10 cellular contexts compared by ENCODE assay signal in genomic region chr3:100399341-100400071, GRCh38. TPM values are rescaled to one million over a fixed set of nuclear protein-coding genes. Genes with fewer than 3 reads are reported as not detected.
A peak's percentile ranks its signal among the peaks of the same experiment; 100 is the strongest.
DNase-seq lines count a peak whose midpoint lies in the region; ATAC-seq, FAIRE-seq and TF ChIP-seq lines count a peak whose summit lies in the region.
"Had no signal": no experiment of that assay in that cellular context is flagged by ENCODE, and none has a peak within 500 bp of the region (broad histone marks: within the 10 kb centered on the region; RNA-seq: fewer than 3 reads in every experiment).

No MANE protein-coding gene starts in this region.

- 40 to 44% methylated on average over 9 of the region's 9 CpGs for WGBS in testis, 2 donors

- H3K9me3 Mint-ChIP-seq in T-helper 2 cell treated with Interferon-gamma antibody and Interleukin-4, amounts not matched to agents 5 μg/mL and 100 μg/mL, for 36 hours = peaks cover 3% of the 10 kb centered on the region
- peaks cover 3% of the 10 kb centered on the region for H3K9me3 Mint-ChIP-seq in activated T-helper 2 cell treated with anti-CD3 and anti-CD28 coated beads, Interferon-gamma antibody, Interleukin-2, Interleukin-4, amounts not matched to agents 10 μg/mL and 5 μg/mL and 100 μg/mL, durations not matched to agents 14 hours and 24 hours and 36 hours

- H3K9me3 ChIP-seq in kidney (ENCODE audit: control insufficient read depth in 1 of 2, low read length in 2 of 2) (no peaks in the 10 kb centered on the region), testis (no peaks in the 10 kb centered on the region)

- peak overlapping the region; percentile 84 to 93 for H3K9ac ChIP-seq in kidney (ENCODE audit: low read length in 2 of 2)

- intact Hi-C loops in activated T-helper 2 cell treated with anti-CD3 and anti-CD28 coated beads, Interferon-gamma antibody, Interleukin-2, Interleukin-4, amounts not matched to agents 10 μg/mL and 5 μg/mL and 100 μg/mL, durations not matched to agents 14 hours and 24 hours and 36 hours (cut with micrococcal nuclease) = loop anchor here (2.0 to 10.0 kb wide), 9 partner anchors 82 to 1845 kb away; partner anchors contain the start of genes PCNP and ZBTB11
- intact Hi-C loops in kidney (cut with DNase I) = no loop called here
- intact Hi-C loops in testis (cut with DNase I; ENCODE audit: low total_unique reads) = no loop called here

- peaks cover 14% of the 10 kb centered on the region for H3K36me3 Mint-ChIP-seq in T-helper 2 cell treated with Interferon-gamma antibody and Interleukin-4, amounts not matched to agents 5 μg/mL and 100 μg/mL, for 36 hours (ENCODE audit: low read depth)
- H3K36me3 Mint-ChIP-seq in activated T-helper 2 cell treated with anti-CD3 and anti-CD28 coated beads, Interferon-gamma antibody, Interleukin-2, Interleukin-4, amounts not matched to agents 10 μg/mL and 5 μg/mL and 100 μg/mL, durations not matched to agents 14 hours and 24 hours and 36 hours (ENCODE audit: low read depth) = peaks cover 31% of the 10 kb centered on the region

- peak overlapping the region; percentile 89 for H3K27ac Mint-ChIP-seq in T-helper 2 cell treated with Interferon-gamma antibody and Interleukin-4, amounts not matched to agents 5 μg/mL and 100 μg/mL, for 36 hours
- peak overlapping the region; percentile 78 for H3K27ac Mint-ChIP-seq in activated T-helper 2 cell treated with anti-CD3 and anti-CD28 coated beads, Interferon-gamma antibody, Interleukin-2, Interleukin-4, amounts not matched to agents 10 μg/mL and 5 μg/mL and 100 μg/mL, durations not matched to agents 14 hours and 24 hours and 36 hours

- no peaks in the 10 kb centered on the region for H3K27me3 Mint-ChIP-seq in T-helper 2 cell treated with Interferon-gamma antibody and Interleukin-4, amounts not matched to agents 5 μg/mL and 100 μg/mL, for 36 hours (ENCODE audit: low read depth)
- H3K27me3 Mint-ChIP-seq in activated T-helper 2 cell treated with anti-CD3 and anti-CD28 coated beads, Interferon-gamma antibody, Interleukin-2, Interleukin-4, amounts not matched to agents 10 μg/mL and 5 μg/mL and 100 μg/mL, durations not matched to agents 14 hours and 24 hours and 36 hours (ENCODE audit: low read depth) = no peaks in the 10 kb centered on the region

- no peak overlapping the region for H3K27ac ChIP-seq in kidney (ENCODE audit: low read depth in 2 of 2, low read length in 2 of 2)
- H3K27ac ChIP-seq in testis = no peak overlapping the region

- TF ChIP-seq CTCF in kidney (IDR thresholded peaks at IDR 0.05; ENCODE audit: borderline replicate concordance, extremely low read depth, insufficient read depth) (no peak), testis (IDR thresholded peaks at IDR 0.05) (no peak)

- H3K4me3 Mint-ChIP-seq in T-helper 2 cell treated with Interferon-gamma antibody and Interleukin-4, amounts not matched to agents 5 μg/mL and 100 μg/mL, for 36 hours = peak overlapping the region; percentile 93
- H3K4me3 Mint-ChIP-seq in activated T-helper 2 cell treated with anti-CD3 and anti-CD28 coated beads, Interferon-gamma antibody, Interleukin-2, Interleukin-4, amounts not matched to agents 10 μg/mL and 5 μg/mL and 100 μg/mL, durations not matched to agents 14 hours and 24 hours and 36 hours (ENCODE audit: low read depth) = peak overlapping the region; percentile 90

- ATAC-seq in HG03457 (IDR thresholded peaks at IDR 0.05; ENCODE audit: unreplicated experiment) = no peak

- DNase-seq in T-helper 2 cell treated with Interferon-gamma antibody and Interleukin-4, amounts not matched to agents 5 μg/mL and 100 μg/mL, for 36 hours (ENCODE audit: low spot score) = no peak
- no peak for DNase-seq in T-helper 2 cell
- DNase-seq in activated T-helper 2 cell treated with anti-CD3 and anti-CD28 coated beads, Interferon-gamma antibody, Interleukin-2, Interleukin-4, amounts not matched to agents 10 μg/mL and 5 μg/mL and 100 μg/mL, durations not matched to agents 14 hours and 24 hours and 36 hours (ENCODE audit: low spot score) = no peak
- no peak for DNase-seq in kidney
- no peak for DNase-seq in testis
- no peak for DNase-seq in medulla oblongata (ENCODE audit: extremely low spot score)
- no peak for DNase-seq in NCI-H2029 (lab: John Stamatoyannopoulos, UW)
- DNase-seq: COR-L47 had no signal

- no peak for FAIRE-seq in kidney (lab: Jason Lieb, UNC)
- FAIRE-seq: colon had no signal

- H3K4me1 ChIP-seq in kidney (ENCODE audit: control insufficient read depth in 1 of 2, insufficient read depth in 1 of 2, low read depth in 1 of 2, low read length in 2 of 2) (peaks cover 10 to 12% of the 10 kb centered on the region in 2 donors), testis (peaks cover 19% of the 10 kb centered on the region)

- H3K4me1 Mint-ChIP-seq in T-helper 2 cell treated with Interferon-gamma antibody and Interleukin-4, amounts not matched to agents 5 μg/mL and 100 μg/mL, for 36 hours (ENCODE audit: low read depth) = peaks cover 41% of the 10 kb centered on the region
- peaks cover 39% of the 10 kb centered on the region for H3K4me1 Mint-ChIP-seq in activated T-helper 2 cell treated with anti-CD3 and anti-CD28 coated beads, Interferon-gamma antibody, Interleukin-2, Interleukin-4, amounts not matched to agents 10 μg/mL and 5 μg/mL and 100 μg/mL, durations not matched to agents 14 hours and 24 hours and 36 hours (ENCODE audit: low read depth)

- no peaks in the 10 kb centered on the region for H3K27me3 ChIP-seq in testis

- TF ChIP-seq POLR2A in testis (IDR thresholded peaks at IDR 0.05) = no peak

- peak overlapping the region; percentile 89 to 99 for H3K4me3 ChIP-seq in kidney (ENCODE audit: low read length in 2 of 2)
- peak overlapping the region; percentile 87 to 94 for H3K4me3 ChIP-seq in testis

- H3K36me3 ChIP-seq in kidney (ENCODE audit: control insufficient read depth in 1 of 2, insufficient read depth in 2 of 2, low read length in 2 of 2) = no peaks in the 10 kb centered on the region
- H3K36me3 ChIP-seq in testis (ENCODE audit: low read depth, missing control alignments) = no peaks in the 10 kb centered on the region

RNA-seq across cellular contexts. Expression of gene TOMM70, which starts 1.4 kb away (rescaled TPM):
- total RNA-seq in activated T-helper 2 cell treated with anti-CD3 and anti-CD28 coated beads, Interferon-gamma antibody, Interleukin-2, Interleukin-4, amounts not matched to agents 10 μg/mL and 5 μg/mL and 100 μg/mL, durations not matched to agents 14 hours and 24 hours and 36 hours = 52.8 and 54.4 TPM in 2 replicates
- total RNA-seq in kidney (42.7 TPM), testis (10 to 100 TPM; 32.9 to 35.4 TPM)
- polyA plus RNA-seq in kidney (ENCODE audit: insufficient read depth, low read depth, low replicate concordance) (27.6 TPM), testis (ENCODE audit: insufficient read depth, low read depth, low replicate concordance) (43.3 TPM)

RNA-seq across cellular contexts. Expression of gene LNP1, which starts 1.8 kb away (rescaled TPM):
- 2.0 and 2.8 TPM in 2 replicates for total RNA-seq in activated T-helper 2 cell treated with anti-CD3 and anti-CD28 coated beads, Interferon-gamma antibody, Interleukin-2, Interleukin-4, amounts not matched to agents 10 μg/mL and 5 μg/mL and 100 μg/mL, durations not matched to agents 14 hours and 24 hours and 36 hours
- total RNA-seq in kidney = 4.4 TPM
- polyA plus RNA-seq in kidney (ENCODE audit: insufficient read depth, low read depth, low replicate concordance) = 1.7 TPM
- total RNA-seq in testis = 10 to 100 TPM; 14.1 to 20.9 TPM
- 57.6 TPM for polyA plus RNA-seq in testis (ENCODE audit: insufficient read depth, low read depth, low replicate concordance)
